8 cellular contexts compared by ENCODE assay signal in the genomic region with DNA sequence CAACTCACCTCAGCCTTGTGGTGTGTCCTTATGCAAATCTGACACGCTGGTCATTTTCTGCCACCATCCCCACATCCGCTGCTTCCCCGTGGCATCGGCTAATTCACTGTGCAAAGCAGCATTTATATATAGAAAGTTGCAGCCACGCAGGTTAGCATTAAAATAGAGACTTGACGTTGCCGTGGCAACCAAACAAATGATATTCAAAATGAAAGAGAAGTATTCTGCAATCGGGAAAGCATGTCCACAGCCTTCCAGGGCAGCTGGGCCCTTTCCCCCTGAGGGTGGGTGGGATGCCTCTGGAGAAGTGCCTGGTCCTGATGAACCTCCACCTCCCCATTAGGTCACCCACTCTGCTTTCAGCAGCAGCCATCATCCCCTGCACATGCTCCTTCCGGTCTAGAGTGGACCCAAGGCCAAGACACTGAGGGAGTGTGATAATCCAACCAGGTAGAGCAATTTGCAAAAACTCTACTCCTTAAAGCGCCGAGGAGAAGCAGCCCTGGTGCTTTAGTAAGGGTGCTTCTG.
DNase-seq lines count a peak whose midpoint lies in the region; ATAC-seq and TF ChIP-seq lines count a peak whose summit lies in the region.

No MANE protein-coding gene starts in this region.

- H3K27me3 ChIP-seq in dorsolateral prefrontal cortex (no peaks in the 10 kb centered on the region), transverse colon (no peaks in the 10 kb centered on the region), BE2C (no peaks in the 10 kb centered on the region)

- CTCF ChIA-PET in activated CD4-positive, alpha-beta memory T cell treated with anti-CD3 and anti-CD28 coated beads for 36 hours (lab: Charles Lee) = no interaction called here
- CTCF ChIA-PET in activated CD4-positive, alpha-beta memory T cell treated with anti-CD3 and anti-CD28 coated beads, Interleukin-2, amount 10 ng/mL, durations not matched to agents 7 days and 5 days (lab: Charles Lee) = no interaction called here

- no peak overlapping the region for H3K27ac Mint-ChIP-seq in activated CD4-positive, alpha-beta memory T cell treated with anti-CD3 and anti-CD28 coated beads for 36 hours
- no peak overlapping the region for H3K27ac Mint-ChIP-seq in activated CD4-positive, alpha-beta memory T cell treated with anti-CD3 and anti-CD28 coated beads, Interleukin-2, amount 10 ng/mL, durations not matched to agents 7 days and 5 days

- POLR2A ChIA-PET in activated CD4-positive, alpha-beta memory T cell treated with anti-CD3 and anti-CD28 coated beads for 36 hours (lab: Charles Lee) = no interaction called here
- POLR2A ChIA-PET in activated CD4-positive, alpha-beta memory T cell treated with anti-CD3 and anti-CD28 coated beads, Interleukin-2, amount 10 ng/mL, durations not matched to agents 7 days and 5 days (lab: Charles Lee) = no interaction called here

- TF ChIP-seq POLR2A in transverse colon (IDR thresholded peaks at IDR 0.05) = no peak

- no peaks in the 10 kb centered on the region for H3K36me3 Mint-ChIP-seq in activated CD4-positive, alpha-beta memory T cell treated with anti-CD3 and anti-CD28 coated beads for 36 hours
- no peaks in the 10 kb centered on the region for H3K36me3 Mint-ChIP-seq in activated CD4-positive, alpha-beta memory T cell treated with anti-CD3 and anti-CD28 coated beads, Interleukin-2, amount 10 ng/mL, durations not matched to agents 7 days and 5 days (ENCODE audit: low read depth)

- peak overlapping the region in 55 of 59 donors; percentile 5 to 88 (median 68) for H3K27ac ChIP-seq in dorsolateral prefrontal cortex
- H3K27ac ChIP-seq in transverse colon = peak overlapping the region in 2 of 4 donors; percentile 55 to 68

- peak; percentile 83 for ATAC-seq in HG03108 (IDR thresholded peaks at IDR 0.05; ENCODE audit: unreplicated experiment)

- H3K4me3 ChIP-seq in dorsolateral prefrontal cortex = peak overlapping the region in 8 of 59 donors; percentile 5 to 29 (median 11)
- H3K4me3 ChIP-seq in transverse colon = no peak overlapping the region
- no peak overlapping the region for H3K4me3 ChIP-seq in BE2C (ENCODE audit: low read depth, low read length)

- H3K4me3 Mint-ChIP-seq in activated CD4-positive, alpha-beta memory T cell treated with anti-CD3 and anti-CD28 coated beads for 36 hours = no peak overlapping the region
- H3K4me3 Mint-ChIP-seq in activated CD4-positive, alpha-beta memory T cell treated with anti-CD3 and anti-CD28 coated beads, Interleukin-2, amount 10 ng/mL, durations not matched to agents 7 days and 5 days = no peak overlapping the region

- WGBS in transverse colon (ENCODE audit: low coverage in 1 of 2), 2 donors = 52 to 75% methylated on average over 2 to 11 of the region's 11 CpGs

- H3K9me3 ChIP-seq in transverse colon (no peaks in the 10 kb centered on the region), BE2C (no peaks in the 10 kb centered on the region)

- H3K4me1 ChIP-seq in transverse colon (peaks cover 0 to 20% (median 8%) of the 10 kb centered on the region in 4 donors), BE2C (no peaks in the 10 kb centered on the region)

- in situ Hi-C loops in transverse colon (cut with MboI; ENCODE audit: low pct_ligation_motif_present in 1 of 4, low pct_unique_long_range_greater_than_20kb in 1 of 4, low sequenced_read_pairs in 3 of 4) = no loop called here

- H3K4me1 Mint-ChIP-seq in activated CD4-positive, alpha-beta memory T cell treated with anti-CD3 and anti-CD28 coated beads for 36 hours (ENCODE audit: low read depth) = peaks cover 4% of the 10 kb centered on the region
- no peaks in the 10 kb centered on the region for H3K4me1 Mint-ChIP-seq in activated CD4-positive, alpha-beta memory T cell treated with anti-CD3 and anti-CD28 coated beads, Interleukin-2, amount 10 ng/mL, durations not matched to agents 7 days and 5 days

- TF ChIP-seq EP300 in transverse colon (IDR thresholded peaks at IDR 0.05; ENCODE audit: low read depth) = no peak

- no peaks in the 10 kb centered on the region for H3K36me3 ChIP-seq in transverse colon
- H3K36me3 ChIP-seq in BE2C = no peaks in the 10 kb centered on the region

- intact Hi-C loops in activated CD4-positive, alpha-beta memory T cell treated with anti-CD3 and anti-CD28 coated beads for 36 hours (cut with micrococcal nuclease) = no loop called here
- intact Hi-C loops in dorsolateral prefrontal cortex (cut with DNase I) = no loop called here
- intact Hi-C loops in transverse colon (cut with DNase I; ENCODE audit: low total_unique reads) = no loop called here

- peak; percentile 14 for DNase-seq in activated CD4-positive, alpha-beta memory T cell treated with anti-CD3 and anti-CD28 coated beads for 36 hours
- DNase-seq in activated CD4-positive, alpha-beta memory T cell treated with anti-CD3 and anti-CD28 coated beads, Interleukin-2, amount 10 ng/mL, durations not matched to agents 7 days and 5 days = no peak
- DNase-seq in dorsolateral prefrontal cortex (peak in 1 of 10 donors; percentile 35), transverse colon (peak; percentile 41), T-helper 9 cell (no peak), foreskin melanocyte (no peak), BE2C (no peak)

- TF ChIP-seq CTCF in dorsolateral prefrontal cortex (IDR thresholded peaks at IDR 0.05 in 54 of 56, conservative IDR thresholded peaks at IDR 0.05 in 2 of 56; ENCODE audit: low read depth in 1 of 56, partially characterized antibody in 56 of 56) (no peak), transverse colon (IDR thresholded peaks at IDR 0.05) (no peak), BE2C (IDR thresholded peaks at IDR 0.05; ENCODE audit: low read depth, low read length) (no peak)

- H3K27me3 Mint-ChIP-seq in activated CD4-positive, alpha-beta memory T cell treated with anti-CD3 and anti-CD28 coated beads for 36 hours = no peaks in the 10 kb centered on the region
- no peaks in the 10 kb centered on the region for H3K27me3 Mint-ChIP-seq in activated CD4-positive, alpha-beta memory T cell treated with anti-CD3 and anti-CD28 coated beads, Interleukin-2, amount 10 ng/mL, durations not matched to agents 7 days and 5 days

- H3K9me3 Mint-ChIP-seq in activated CD4-positive, alpha-beta memory T cell treated with anti-CD3 and anti-CD28 coated beads for 36 hours = no peaks in the 10 kb centered on the region
- no peaks in the 10 kb centered on the region for H3K9me3 Mint-ChIP-seq in activated CD4-positive, alpha-beta memory T cell treated with anti-CD3 and anti-CD28 coated beads, Interleukin-2, amount 10 ng/mL, durations not matched to agents 7 days and 5 days

Comparison
In these comparisons a context has a peak if more than half of its experiments do, and no peak if none do; other contexts are left out.
1. DNase-seq: peak in activated CD4-positive, alpha-beta memory T cell treated with anti-CD3 and anti-CD28 coated beads for 36 hours (single experiment) and transverse colon (single experiment); none in activated CD4-positive, alpha-beta memory T cell treated with anti-CD3 and anti-CD28 coated beads, Interleukin-2, amount 10 ng/mL, durations not matched to agents 7 days and 5 days (single experiment), T-helper 9 cell (single experiment), foreskin melanocyte (single experiment) and BE2C (single experiment).